Comparison of ENCODE assay signal across 10 cellular contexts in genomic region chr3:59262076-59262498, GRCh38.
DNase-seq lines count a peak whose midpoint lies in the region; ATAC-seq and TF ChIP-seq lines count a peak whose summit lies in the region.
"Had no signal": no experiment of that assay in that cellular context is flagged by ENCODE, and none has a peak within 500 bp of the region (broad histone marks: within the 10 kb centered on the region; RNA-seq: fewer than 3 reads in every experiment).

No MANE protein-coding gene starts in this region.

- H3K27ac Mint-ChIP-seq in naive B cell, result peak overlapping the region in 5 of 6 donors; percentile 21 to 82 (median 67)
- no peak overlapping the region for H3K27ac Mint-ChIP-seq in CD8-positive, alpha-beta T cell
- no peak overlapping the region for H3K27ac Mint-ChIP-seq in immature natural killer cell

- H3K36me3 Mint-ChIP-seq in naive B cell (peaks cover 0 to 4% of the 10 kb centered on the region in 2 donors), immature natural killer cell (no peaks in the 10 kb centered on the region)
- no peaks in the 10 kb centered on the region for H3K36me3 Mint-ChIP-seq in CD8-positive, alpha-beta T cell

- H3K4me3 ChIP-seq in CD8-positive, alpha-beta T cell (ENCODE audit: low read depth, low read length), result no peak overlapping the region
- H3K4me3 ChIP-seq: tibial artery had no signal

- no peak overlapping the region for H3K27ac ChIP-seq in CD8-positive, alpha-beta T cell (ENCODE audit: low read depth, low read length)
- H3K27ac ChIP-seq: tibial artery had no signal

- H3K27me3 Mint-ChIP-seq in naive B cell (no peaks in the 10 kb centered on the region), immature natural killer cell (ENCODE audit: low read depth in 3 of 3) (peaks cover 0 to 2% (median 0%) of the 10 kb centered on the region in 3 donors)
- no peaks in the 10 kb centered on the region for H3K27me3 Mint-ChIP-seq in CD8-positive, alpha-beta T cell (ENCODE audit: low read depth)

- DNase-seq in naive B cell (peak; percentile 34), NCI-H2029 (lab: John Stamatoyannopoulos, UW) (no peak), amniotic stem cell (lab: John Stamatoyannopoulos, UW) (no peak), immature natural killer cell (no peak)
- no peak for DNase-seq in CD8-positive, alpha-beta T cell
- DNase-seq: left colon, tibial artery had no signal

- H3K9me3 ChIP-seq in CD8-positive, alpha-beta T cell (ENCODE audit: low read length), result no peaks in the 10 kb centered on the region
- H3K9me3 ChIP-seq: tibial artery had no signal

- POLR2A ChIA-PET in CD8-positive, alpha-beta T cell (lab: Charles Lee), result no interaction called here

- no peaks in the 10 kb centered on the region for H3K27me3 ChIP-seq in CD8-positive, alpha-beta T cell (ENCODE audit: insufficient read depth, low read length)
- H3K27me3 ChIP-seq: tibial artery had no signal

- H3K4me3 Mint-ChIP-seq in naive B cell, result peak overlapping the region in 6 of 8 donors; percentile 2 to 81 (median 62)
- H3K4me3 Mint-ChIP-seq in CD8-positive, alpha-beta T cell, result no peak overlapping the region
- no peak overlapping the region for H3K4me3 Mint-ChIP-seq in immature natural killer cell

- TF ChIP-seq CTCF in CD8-positive, alpha-beta T cell (IDR thresholded peaks at IDR 0.05), result no peak

- CTCF ChIA-PET in CD8-positive, alpha-beta T cell (lab: Charles Lee), result no interaction called here

- peak; percentile 95 for ATAC-seq in GM18907 (IDR thresholded peaks at IDR 0.05; ENCODE audit: unreplicated experiment)
- peak; percentile 89 for ATAC-seq in GM21619 (IDR thresholded peaks at IDR 0.05; ENCODE audit: unreplicated experiment)
- peak; percentile 80 for ATAC-seq in HG03135 (IDR thresholded peaks at IDR 0.05; ENCODE audit: unreplicated experiment)
- ATAC-seq in naive B cell (ENCODE audit: low read depth in 2 of 2), result peak; percentile 94 to 96
- no peak for ATAC-seq in CD8-positive, alpha-beta T cell
- ATAC-seq: left colon had no signal

- no peaks in the 10 kb centered on the region for H3K36me3 ChIP-seq in CD8-positive, alpha-beta T cell (ENCODE audit: insufficient read depth, low read length)
- H3K36me3 ChIP-seq: tibial artery had no signal

- no peaks in the 10 kb centered on the region for H3K4me1 ChIP-seq in CD8-positive, alpha-beta T cell (ENCODE audit: insufficient read depth, low read length)

- intact Hi-C loops in CD8-positive, alpha-beta T cell (cut with DNase I, micrococcal nuclease), result no loop called here

- peaks cover 10 to 23% (median 17%) of the 10 kb centered on the region in 3 donors for H3K4me1 Mint-ChIP-seq in naive B cell
- H3K4me1 Mint-ChIP-seq in CD8-positive, alpha-beta T cell (ENCODE audit: low read depth), result no peaks in the 10 kb centered on the region
- no peaks in the 10 kb centered on the region for H3K4me1 Mint-ChIP-seq in immature natural killer cell

- peaks cover 0 to 7% (median 1%) of the 10 kb centered on the region in 7 donors for H3K9me3 Mint-ChIP-seq in naive B cell
- peaks cover 9% of the 10 kb centered on the region for H3K9me3 Mint-ChIP-seq in CD8-positive, alpha-beta T cell
- no peaks in the 10 kb centered on the region for H3K9me3 Mint-ChIP-seq in immature natural killer cell

Comparison
In these comparisons a context has a peak if more than half of its experiments do, and no peak if none do; other contexts are left out.
1. H3K27ac Mint-ChIP-seq: peak in naive B cell (5 of 6); none in CD8-positive, alpha-beta T cell (single experiment) and immature natural killer cell (0 of 6).
2. H3K4me3 Mint-ChIP-seq: peak in naive B cell (6 of 8); none in CD8-positive, alpha-beta T cell (single experiment) and immature natural killer cell (0 of 5).